ENCODE assay signal across 17 cellular contexts in the genomic region with DNA sequence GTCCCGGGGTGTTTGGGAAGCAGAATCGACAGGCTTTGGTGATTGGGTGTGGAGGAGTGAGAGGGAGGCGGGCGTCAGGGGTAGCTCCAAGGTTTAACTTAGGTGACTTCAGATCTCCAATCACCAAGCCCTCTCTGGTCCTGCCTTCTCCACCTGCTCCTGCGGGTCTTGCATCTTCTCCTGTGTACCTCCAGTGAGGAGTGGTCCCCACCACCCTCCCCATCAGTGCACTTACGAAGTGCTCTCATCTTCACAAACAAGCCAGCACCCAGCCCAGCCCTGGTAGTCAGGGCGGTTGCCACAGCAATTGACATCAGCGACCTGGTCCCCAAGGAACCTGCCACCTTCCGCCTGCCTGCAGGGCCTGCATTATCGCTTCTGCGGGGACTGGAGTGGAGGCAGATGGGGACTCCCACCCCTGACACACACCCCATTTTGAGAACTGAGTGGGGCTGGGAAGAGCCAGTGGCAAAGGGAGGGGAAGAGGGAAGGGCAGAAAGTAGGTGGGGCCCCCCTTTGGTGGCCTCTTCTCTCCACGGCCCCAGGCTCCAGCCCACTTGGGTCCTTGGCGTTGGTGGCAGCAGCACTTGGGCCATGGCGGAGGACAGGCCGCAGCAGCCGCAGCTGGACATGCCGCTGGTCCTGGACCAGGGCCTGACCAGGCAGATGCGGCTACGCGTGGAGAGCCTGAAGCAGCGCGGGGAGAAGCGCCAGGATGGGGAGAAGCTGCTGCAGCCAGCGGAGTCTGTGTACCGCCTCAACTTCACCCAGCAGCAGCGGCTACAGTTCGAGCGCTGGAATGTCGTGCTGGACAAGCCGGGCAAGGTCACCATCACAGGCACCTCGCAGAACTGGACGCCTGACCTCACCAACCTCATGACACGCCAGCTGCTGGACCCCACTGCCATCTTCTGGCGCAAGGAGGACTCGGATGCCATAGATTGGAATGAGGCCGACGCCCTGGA. TPM values are rescaled to one million over a fixed set of nuclear protein-coding genes. Genes with fewer than 3 reads are reported as not detected.
A peak's percentile ranks its signal among the peaks of the same experiment; 100 is the strongest.
DNase-seq lines count a peak whose midpoint lies in the region; ATAC-seq and TF ChIP-seq lines count a peak whose summit lies in the region.
"Had no signal": no experiment of that assay in that cellular context is flagged by ENCODE, and none has a peak within 500 bp of the region (broad histone marks: within the 10 kb centered on the region; RNA-seq: fewer than 3 reads in every experiment).

A gene with protein sequence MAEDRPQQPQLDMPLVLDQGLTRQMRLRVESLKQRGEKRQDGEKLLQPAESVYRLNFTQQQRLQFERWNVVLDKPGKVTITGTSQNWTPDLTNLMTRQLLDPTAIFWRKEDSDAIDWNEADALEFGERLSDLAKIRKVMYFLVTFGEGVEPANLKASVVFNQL (plus strand): TSS at position 595 of the 965 bp plus-strand sequence. CDS start 0 bp downstream, at position 595.

- H2BK120ac ChIP-seq in neuronal stem cell (ENCODE audit: low read depth, low read length): peak within 1 kb of the TSS; percentile 72

- H2AFZ ChIP-seq in neuronal stem cell (ENCODE audit: low read length): no peak within 1 kb of the TSS

- peaks cover 10% of the 10 kb centered on the region for H3K4me1 Mint-ChIP-seq in osteocyte (ENCODE audit: unreplicated experiment)
- H3K4me1 Mint-ChIP-seq: IgD-negative memory B cell had no signal

- H3K23ac ChIP-seq in neuronal stem cell (ENCODE audit: low read depth, low read length, poor library complexity): peak within 1 kb of the TSS; percentile 73

- no peak within 1 kb of the TSS for H3K4me3 ChIP-seq in Peyer's patch
- no peak within 1 kb of the TSS for H3K4me3 ChIP-seq in neuronal stem cell (ENCODE audit: low read length in 2 of 2)

- H4K8ac ChIP-seq in neuronal stem cell (ENCODE audit: low read depth, low read length): no peak within 1 kb of the TSS

- H2BK5ac ChIP-seq in neuronal stem cell (ENCODE audit: low read length): no peak within 1 kb of the TSS

- H3K27ac Mint-ChIP-seq in osteocyte (ENCODE audit: unreplicated experiment): no peak within 1 kb of the TSS
- H3K27ac Mint-ChIP-seq: IgD-negative memory B cell had no signal

- H3K4me1 ChIP-seq in Peyer's patch (peaks cover 0 to 29% (median 4%) of the 10 kb centered on the region in 4 donors), neuronal stem cell (ENCODE audit: control insufficient read depth in 2 of 2, insufficient read depth in 1 of 2, low read depth in 1 of 2, low read length in 2 of 2) (no peaks in the 10 kb centered on the region)

- no peaks in the 10 kb centered on the region for H3K9me3 ChIP-seq in Peyer's patch
- H3K9me3 ChIP-seq in neuronal stem cell (replicated peaks in 1 of 2; ENCODE audit: control insufficient read depth in 2 of 2, insufficient read depth in 1 of 2, low read depth in 1 of 2, low read length in 2 of 2): peaks cover 0 to 2% of the 10 kb centered on the region in 2 donors

- H3K36me3 ChIP-seq in Peyer's patch (peaks cover 0 to 24% (median 0%) of the 10 kb centered on the region in 3 donors), neuronal stem cell (replicated peaks in 1 of 2; ENCODE audit: control insufficient read depth in 2 of 2, insufficient read depth in 2 of 2, low read length in 2 of 2) (peaks cover 2 to 55% of the 10 kb centered on the region in 2 donors)

- peak; percentile 2 for ATAC-seq in left lobe of liver
- no peak for ATAC-seq in GM19395 (IDR thresholded peaks at IDR 0.05; ENCODE audit: unreplicated experiment)
- no peak for ATAC-seq in HG03108 (IDR thresholded peaks at IDR 0.05; ENCODE audit: unreplicated experiment)
- ATAC-seq: PC-3 had no signal

- H2BK15ac ChIP-seq in neuronal stem cell (ENCODE audit: low read length): no peak within 1 kb of the TSS

- no peak for TF ChIP-seq POLR2A in Peyer's patch (IDR thresholded peaks at IDR 0.05)

- no peak within 1 kb of the TSS for H3K9ac ChIP-seq in neuronal stem cell (ENCODE audit: low read depth, low read length, poor library complexity)

- peak within 1 kb of the TSS; percentile 3 for H3K4ac ChIP-seq in neuronal stem cell (ENCODE audit: low read length)

- peak within 1 kb of the TSS; percentile 41 for H2BK12ac ChIP-seq in neuronal stem cell (ENCODE audit: low read length)

- no peak within 1 kb of the TSS for H3K4me2 ChIP-seq in neuronal stem cell (ENCODE audit: insufficient read depth, low read length, poor library complexity, severe bottlenecking)

- no peak within 1 kb of the TSS for H3K27ac ChIP-seq in Peyer's patch
- H3K27ac ChIP-seq in neuronal stem cell (replicated peaks; ENCODE audit: low read length): no peak within 1 kb of the TSS
- H3K27ac ChIP-seq: 22Rv1 had no signal

- no CpG with 5 or more reads among the region's 37 CpGs for WGBS in neuronal stem cell (ENCODE audit: extremely low coverage in 2 of 2, insufficient read length in 2 of 2, insufficient replicate concordance in 1 of 2), 2 donors

- no peak within 1 kb of the TSS for H3K4me3 Mint-ChIP-seq in osteocyte (ENCODE audit: unreplicated experiment)
- H3K4me3 Mint-ChIP-seq: IgD-negative memory B cell had no signal

- H3K27me3 ChIP-seq in Peyer's patch (no peaks in the 10 kb centered on the region), neuronal stem cell (ENCODE audit: control insufficient read depth in 3 of 3, insufficient read depth in 3 of 3, low read depth in 1 of 3, low read length in 3 of 3) (no peaks in the 10 kb centered on the region)

- no peaks in the 10 kb centered on the region for H3K27me3 Mint-ChIP-seq in osteocyte (ENCODE audit: unreplicated experiment)

- peak within 1 kb of the TSS; percentile 10 for H2AK5ac ChIP-seq in neuronal stem cell (ENCODE audit: low read depth, low read length)

- peaks cover 3% of the 10 kb centered on the region for H3K36me3 Mint-ChIP-seq in osteocyte (ENCODE audit: unreplicated experiment)
- H3K36me3 Mint-ChIP-seq: IgD-negative memory B cell had no signal

- H3K79me1 ChIP-seq in neuronal stem cell (ENCODE audit: low read depth, low read length): no peaks in the 10 kb centered on the region

- peak; percentile 74 for DNase-seq in NCI-H1436 (lab: John Stamatoyannopoulos, UW)
- no peak for DNase-seq in NCI-H1436 treated with DMSO at 0.1 percent for 48 hours (lab: John Stamatoyannopoulos, UW)
- no peak for DNase-seq in Peyer's patch
- DNase-seq in left lobe of liver (ENCODE audit: low spot score): no peak
- DNase-seq in neuronal stem cell (ENCODE audit: low spot score): no peak
- DNase-seq in osteocyte (ENCODE audit: extremely low spot score, unreplicated experiment): no peak
- DNase-seq: GF-D8, GOT3, NCI-H146, NCI-H2107, NCI-H446, PC-3 had no signal

- H3K14ac ChIP-seq in neuronal stem cell (ENCODE audit: low read length): peak within 1 kb of the TSS; percentile 17

- no peak within 1 kb of the TSS for H4K91ac ChIP-seq in neuronal stem cell (ENCODE audit: low read depth, low read length, poor library complexity)

- peak within 1 kb of the TSS; percentile 2 for H3K18ac ChIP-seq in neuronal stem cell (ENCODE audit: low read length)

- H3K9me3 Mint-ChIP-seq in osteocyte (ENCODE audit: unreplicated experiment): no peaks in the 10 kb centered on the region
- H3K9me3 Mint-ChIP-seq: IgD-negative memory B cell had no signal

- no peak for TF ChIP-seq CTCF in Peyer's patch (IDR thresholded peaks at IDR 0.05)
- TF ChIP-seq CTCF in osteocyte (IDR thresholded peaks at IDR 0.05): no peak

RNA-seq across cellular contexts. Expression of the gene that starts here (rescaled TPM):
- total RNA-seq in Peyer's patch (10 to 100 TPM; 11.2 to 44.3 (median 21.3) TPM), left lobe of liver (3.4 TPM), osteocyte (not detected in 2 replicates)
- not detected for polyA plus RNA-seq in neuronal stem cell (2013, experiment 1 of 2)
- polyA plus RNA-seq in neuronal stem cell (2013, experiment 2 of 2): not detected
- total RNA-seq: PC-3 had no signal
- polyA plus RNA-seq: BJ, IgD-negative memory B cell had no signal
